In the genomic region with DNA sequence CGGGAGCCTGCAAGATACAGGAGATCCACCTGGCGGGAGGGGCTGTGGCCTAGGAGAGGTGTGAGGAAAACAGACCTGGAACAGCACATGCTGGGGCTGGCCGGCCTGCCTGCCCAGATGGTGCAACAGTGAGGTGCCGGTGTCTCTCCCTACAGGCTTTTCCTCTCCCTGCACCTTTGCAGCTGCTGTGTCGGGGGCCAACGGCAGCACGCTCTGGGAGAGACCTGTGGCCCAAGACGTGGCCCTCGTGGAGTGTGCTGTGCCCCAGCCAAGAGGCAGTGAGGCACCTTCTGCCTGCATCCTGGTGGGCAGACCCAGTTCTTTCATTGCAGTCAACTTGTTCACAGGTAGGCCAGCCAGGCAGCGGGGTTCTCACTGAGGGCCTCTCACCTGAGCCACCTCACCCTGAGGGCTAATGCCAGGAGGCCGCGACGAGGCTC, we compare ENCODE assay signal across 1 cellular context.
TF ChIP-seq lines count a peak whose summit lies in the region.

No MANE protein-coding gene starts in this region.

TF ChIP-seq in K562, 482 proteins besides CTCF, POLR2A, EP300 and RAD21:
- TF ChIP-seq POLR2G (IDR thresholded peaks at IDR 0.05; ENCODE audit: low read depth, low read length) (0 out of 2 replicates have a peak, but pooled peaks have one; percentile 11), L3MBTL2 (IDR thresholded peaks at IDR 0.05) (peak; percentile 27; the same call in 1 of the 2 replicates), NR2C2 (CRISPR knock-in tag; IDR thresholded peaks at IDR 0.05) (no peak), NR2C2 (tag; IDR thresholded peaks at IDR 0.05) (no peak)
- TF ChIP-seq, protein P1, sequence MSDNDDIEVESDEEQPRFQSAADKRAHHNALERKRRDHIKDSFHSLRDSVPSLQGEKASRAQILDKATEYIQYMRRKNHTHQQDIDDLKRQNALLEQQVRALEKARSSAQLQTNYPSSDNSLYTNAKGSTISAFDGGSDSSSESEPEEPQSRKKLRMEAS (CRISPR knock-in tag; IDR thresholded peaks at IDR 0.05): 0 out of 2 replicates have a peak, but pooled peaks have one; percentile 41
- TF ChIP-seq, protein P2, sequence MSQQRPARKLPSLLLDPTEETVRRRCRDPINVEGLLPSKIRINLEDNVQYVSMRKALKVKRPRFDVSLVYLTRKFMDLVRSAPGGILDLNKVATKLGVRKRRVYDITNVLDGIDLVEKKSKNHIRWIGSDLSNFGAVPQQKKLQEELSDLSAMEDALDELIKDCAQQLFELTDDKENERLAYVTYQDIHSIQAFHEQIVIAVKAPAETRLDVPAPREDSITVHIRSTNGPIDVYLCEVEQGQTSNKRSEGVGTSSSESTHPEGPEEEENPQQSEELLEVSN (IDR thresholded peaks at IDR 0.05; ENCODE audit: borderline replicate concordance in 1 of 2, extremely low read depth in 1 of 2, insufficient read depth in 1 of 2, insufficient read length in 1 of 2, low read depth in 1 of 2, low read length in 1 of 2, poor library complexity in 1 of 2, severe bottlenecking in 1 of 2): peak in 1 of 2 experiments; percentile 74
